Comparison of ENCODE assay signal across 24 cellular contexts in genomic region chr9:18874069-18874468, GRCh38.
A peak's percentile ranks its signal among the peaks of the same experiment; 100 is the strongest.
DNase-seq lines count a peak whose midpoint lies in the region; ATAC-seq, FAIRE-seq and TF ChIP-seq lines count a peak whose summit lies in the region.
"Had no signal": no experiment of that assay in that cellular context is flagged by ENCODE, and none has a peak within 500 bp of the region (broad histone marks: within the 10 kb centered on the region; RNA-seq: fewer than 3 reads in every experiment).

No MANE protein-coding gene starts in this region.

- no TSS peak for BruUV-seq in GM12878 (replicated peaks; lab: Mats Ljungman, UMichigan)

- WGBS in GM12878 (ENCODE audit: insufficient coverage, insufficient replicate concordance, low lambda C conversion rate, missing lambda C conversion rate): 43% methylated on average over 4 of the region's 4 CpGs
- 84 to 97% methylated on average over 4 of the region's 4 CpGs for WGBS in upper lobe of left lung, 2 donors

- POLR2A ChIA-PET in GM12878 (lab: Charles Lee): no interaction called here

- CTCF ChIA-PET in GM12878 (lab: Yijun Ruan, JAX): no interaction called here

- peaks cover 13% of the 10 kb centered on the region for H3K4me1 ChIP-seq in GM12878 (ENCODE audit: control insufficient read depth, insufficient read depth, low read length)
- H3K4me1 ChIP-seq in upper lobe of left lung: no peaks in the 10 kb centered on the region
- H3K4me1 ChIP-seq: A549 had no signal

- TF ChIP-seq CTCF in GM12878 (IDR thresholded peaks at IDR 0.05 in 2 of 3, conservative IDR thresholded peaks at IDR 0.05 in 1 of 3; ENCODE audit: control insufficient read depth in 2 of 3, extremely low read depth in 1 of 3, insufficient read depth in 1 of 3, low read depth in 3 of 3, low read length in 3 of 3) (no peak), upper lobe of left lung (IDR thresholded peaks at IDR 0.05) (no peak)

- in situ Hi-C loops in GM12878 (cut with MboI): no loop called here

- no peaks in the 10 kb centered on the region; the same call in 2 of the 3 replicates for H3K9me3 ChIP-seq in GM12878 (replicated peaks; ENCODE audit: control insufficient read depth, insufficient read depth, low read length)
- peaks cover 0 to 10% (median 6%) of the 10 kb centered on the region in 4 donors for H3K9me3 ChIP-seq in upper lobe of left lung

- intact Hi-C loops in GM12878 (cut with micrococcal nuclease; ENCODE audit: unreplicated experiment): no loop called here

- RAD21 ChIA-PET in GM12878 (lab: Charles Lee; ENCODE audit: unreplicated experiment): interaction anchor here (1.5 kb wide), 1 partner anchor 152 kb away, joined by 4 read pairs; no protein-coding TSS in a partner anchor

- no peaks in the 10 kb centered on the region for H4K20me1 ChIP-seq in GM12878 (ENCODE audit: control insufficient read depth, insufficient read depth)

- ATAC-seq in GM19463 (IDR thresholded peaks at IDR 0.05; ENCODE audit: unreplicated experiment) (peak; percentile 60), HG03342 (IDR thresholded peaks at IDR 0.05; ENCODE audit: unreplicated experiment) (peak; percentile 46), GM12878 (peak; percentile 82), upper lobe of left lung (ENCODE audit: low FRiP score in 2 of 2) (no peak), HG02840 (IDR thresholded peaks at IDR 0.05; ENCODE audit: low FRiP score, unreplicated experiment) (no peak)
- ATAC-seq: A549, HepG2, K562, Panc1 had no signal

- TF ChIP-seq EP300 in GM12878 (IDR thresholded peaks at IDR 0.05; ENCODE audit: borderline replicate concordance in 1 of 2, control insufficient read depth in 1 of 2, low read depth in 2 of 2, low read length in 2 of 2) (no peak), upper lobe of left lung (IDR thresholded peaks at IDR 0.05) (no peak)

- SMC1A ChIA-PET in GM12878 (lab: Charles Lee; ENCODE audit: uncharacterized antibody, unreplicated experiment): no interaction called here

- no peak for TF ChIP-seq RAD21 in GM12878 (IDR thresholded peaks at IDR 0.05; ENCODE audit: insufficient read depth, low read depth, low read length)

- FAIRE-seq in GM18507 (lab: Jason Lieb, UNC) (peak; percentile 71), GM12878 (lab: Jason Lieb, UNC) (peak; percentile 57)
- FAIRE-seq: A549, G401.6, HepG2, K562 had no signal

- H3K79me2 ChIP-seq in GM12878 (ENCODE audit: control insufficient read depth, insufficient read depth, low read length): no peaks in the 10 kb centered on the region

- DNase-seq in GM18507 (ENCODE audit: extremely low spot score, insufficient read length, low read depth): no peak
- DNase-seq in GM12878 (ENCODE audit: low read depth, low spot score): no peak
- no peak for DNase-seq in upper lobe of left lung
- no peak for DNase-seq in NCI-H748 (lab: John Stamatoyannopoulos, UW; ENCODE audit: unreplicated experiment)
- DNase-seq: GOT3; HCEC 1CT; MG63; NCI-H1436 treated with DMSO at 0.1 percent for 48 hours; NCI-H1930; NCI-H2227 treated with DMSO at 0.1 percent for 48 hours; NCI-H510A; NCI-H748 treated with DMSO at 0.1 percent for 48 hours; NK-92 treated with Interleukin-12 subunit alpha and Interleukin-12 subunit beta, amount 100 ng/mL, for 24 hours; SIG-M5; SK-N-SH had no signal

- H3K27ac ChIP-seq in GM12878 (ENCODE audit: control insufficient read depth, insufficient read depth): no peak overlapping the region
- no peak overlapping the region for H3K27ac ChIP-seq in upper lobe of left lung
- H3K27ac ChIP-seq: A549, HL-60 had no signal

- no peak overlapping the region for H3K9ac ChIP-seq in GM12878 (ENCODE audit: control insufficient read depth, insufficient read depth, low read length)
- H3K9ac ChIP-seq: SK-N-SH had no signal

- H3K36me3 ChIP-seq in GM12878 (ENCODE audit: control insufficient read depth in 2 of 2, insufficient read depth in 2 of 2, low read length in 1 of 2) (no peaks in the 10 kb centered on the region), upper lobe of left lung (no peaks in the 10 kb centered on the region)

- H3K27me3 ChIP-seq in GM12878 (replicated peaks in 1 of 2; ENCODE audit: control insufficient read depth in 2 of 2, insufficient read depth in 2 of 2, low read length in 1 of 2) (no peaks in the 10 kb centered on the region), upper lobe of left lung (no peaks in the 10 kb centered on the region)
- H3K27me3 ChIP-seq: MG63 had no signal

- H3K4me3 ChIP-seq in GM12878 (no peak overlapping the region), upper lobe of left lung (no peak overlapping the region)
- H3K4me3 ChIP-seq: A549, K562, MG63 had no signal

- TF ChIP-seq POLR2A in GM12878 (IDR thresholded peaks at IDR 0.05; ENCODE audit: low read depth, low read length) (no peak), upper lobe of left lung (IDR thresholded peaks at IDR 0.05) (no peak)

- no peak overlapping the region for H2AFZ ChIP-seq in GM12878 (ENCODE audit: control insufficient read depth, low read depth, low read length)

- no peak overlapping the region for H3K4me2 ChIP-seq in GM12878 (ENCODE audit: control insufficient read depth, insufficient read depth)
- H3K4me2 ChIP-seq: A549, SK-N-SH had no signal

TF ChIP-seq in GM12878, 131 proteins besides CTCF, POLR2A, EP300 and RAD21:
- TF ChIP-seq BACH1 (IDR thresholded peaks at IDR 0.05; ENCODE audit: borderline replicate concordance): no peak
- no peak for TF ChIP-seq E2F4 (IDR thresholded peaks at IDR 0.05; ENCODE audit: low read depth, low read length)
- no peak for TF ChIP-seq POLR2AphosphoS5 (IDR thresholded peaks at IDR 0.05; ENCODE audit: low read length)
- TF ChIP-seq TBL1XR1 (IDR thresholded peaks at IDR 0.05; ENCODE audit: low read depth, low read length): no peak
- TF ChIP-seq SMARCA5 (IDR thresholded peaks at IDR 0.05): no peak
- no peak for TF ChIP-seq IRF4 (IDR thresholded peaks at IDR 0.05; ENCODE audit: low read depth, low read length)
- TF ChIP-seq, protein P1, sequence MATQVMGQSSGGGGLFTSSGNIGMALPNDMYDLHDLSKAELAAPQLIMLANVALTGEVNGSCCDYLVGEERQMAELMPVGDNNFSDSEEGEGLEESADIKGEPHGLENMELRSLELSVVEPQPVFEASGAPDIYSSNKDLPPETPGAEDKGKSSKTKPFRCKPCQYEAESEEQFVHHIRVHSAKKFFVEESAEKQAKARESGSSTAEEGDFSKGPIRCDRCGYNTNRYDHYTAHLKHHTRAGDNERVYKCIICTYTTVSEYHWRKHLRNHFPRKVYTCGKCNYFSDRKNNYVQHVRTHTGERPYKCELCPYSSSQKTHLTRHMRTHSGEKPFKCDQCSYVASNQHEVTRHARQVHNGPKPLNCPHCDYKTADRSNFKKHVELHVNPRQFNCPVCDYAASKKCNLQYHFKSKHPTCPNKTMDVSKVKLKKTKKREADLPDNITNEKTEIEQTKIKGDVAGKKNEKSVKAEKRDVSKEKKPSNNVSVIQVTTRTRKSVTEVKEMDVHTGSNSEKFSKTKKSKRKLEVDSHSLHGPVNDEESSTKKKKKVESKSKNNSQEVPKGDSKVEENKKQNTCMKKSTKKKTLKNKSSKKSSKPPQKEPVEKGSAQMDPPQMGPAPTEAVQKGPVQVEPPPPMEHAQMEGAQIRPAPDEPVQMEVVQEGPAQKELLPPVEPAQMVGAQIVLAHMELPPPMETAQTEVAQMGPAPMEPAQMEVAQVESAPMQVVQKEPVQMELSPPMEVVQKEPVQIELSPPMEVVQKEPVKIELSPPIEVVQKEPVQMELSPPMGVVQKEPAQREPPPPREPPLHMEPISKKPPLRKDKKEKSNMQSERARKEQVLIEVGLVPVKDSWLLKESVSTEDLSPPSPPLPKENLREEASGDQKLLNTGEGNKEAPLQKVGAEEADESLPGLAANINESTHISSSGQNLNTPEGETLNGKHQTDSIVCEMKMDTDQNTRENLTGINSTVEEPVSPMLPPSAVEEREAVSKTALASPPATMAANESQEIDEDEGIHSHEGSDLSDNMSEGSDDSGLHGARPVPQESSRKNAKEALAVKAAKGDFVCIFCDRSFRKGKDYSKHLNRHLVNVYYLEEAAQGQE (IDR thresholded peaks at IDR 0.05; ENCODE audit: low read depth, low read length): no peak
- no peak for TF ChIP-seq POLR2AphosphoS2 (IDR thresholded peaks at IDR 0.05; ENCODE audit: low read depth, low read length)
- TF ChIP-seq, protein P2, sequence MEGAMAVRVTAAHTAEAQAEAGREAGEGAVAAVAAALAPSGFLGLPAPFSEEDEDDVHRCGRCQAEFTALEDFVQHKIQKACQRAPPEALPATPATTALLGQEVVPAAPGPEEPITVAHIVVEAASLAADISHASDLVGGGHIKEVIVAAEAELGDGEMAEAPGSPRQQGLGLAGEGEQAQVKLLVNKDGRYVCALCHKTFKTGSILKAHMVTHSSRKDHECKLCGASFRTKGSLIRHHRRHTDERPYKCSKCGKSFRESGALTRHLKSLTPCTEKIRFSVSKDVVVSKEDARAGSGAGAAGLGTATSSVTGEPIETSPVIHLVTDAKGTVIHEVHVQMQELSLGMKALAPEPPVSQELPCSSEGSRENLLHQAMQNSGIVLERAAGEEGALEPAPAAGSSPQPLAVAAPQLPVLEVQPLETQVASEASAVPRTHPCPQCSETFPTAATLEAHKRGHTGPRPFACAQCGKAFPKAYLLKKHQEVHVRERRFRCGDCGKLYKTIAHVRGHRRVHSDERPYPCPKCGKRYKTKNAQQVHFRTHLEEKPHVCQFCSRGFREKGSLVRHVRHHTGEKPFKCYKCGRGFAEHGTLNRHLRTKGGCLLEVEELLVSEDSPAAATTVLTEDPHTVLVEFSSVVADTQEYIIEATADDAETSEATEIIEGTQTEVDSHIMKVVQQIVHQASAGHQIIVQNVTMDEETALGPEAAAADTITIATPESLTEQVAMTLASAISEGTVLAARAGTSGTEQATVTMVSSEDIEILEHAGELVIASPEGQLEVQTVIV (IDR thresholded peaks at IDR 0.05; ENCODE audit: borderline replicate concordance, partially characterized antibody): no peak

Comparison
In these comparisons a context has a peak if more than half of its experiments do, and no peak if none do; other contexts are left out.
1. ATAC-seq: peak in GM19463 (single experiment), HG03342 (single experiment) and GM12878 (single experiment); none in upper lobe of left lung (0 of 2) and HG02840 (single experiment).